10 cellular contexts compared by ENCODE assay signal in genomic region chr3:52246728-52247454, GRCh38. TPM values are rescaled to one million over a fixed set of nuclear protein-coding genes. Genes with fewer than 3 reads are reported as not detected.
DNase-seq lines count a peak whose midpoint lies in the region; ATAC-seq and TF ChIP-seq lines count a peak whose summit lies in the region.
"Had no signal": no experiment of that assay in that cellular context is flagged by ENCODE, and none has a peak within 500 bp of the region (broad histone marks: within the 10 kb centered on the region; RNA-seq: fewer than 3 reads in every experiment).

No MANE protein-coding gene starts in this region.

- in situ Hi-C loops in G401 (cut with HindIII; ENCODE audit: low sequenced_read_pairs), result no loop called here

- peaks cover 2% of the 10 kb centered on the region for H3K4me1 ChIP-seq in fibroblast of lung (ENCODE audit: control insufficient read depth, extremely low read depth, insufficient read depth, low read length)

- H3K79me2 ChIP-seq in fibroblast of lung (ENCODE audit: control insufficient read depth, insufficient read depth, low read length), result no peaks in the 10 kb centered on the region

- peak overlapping the region; percentile 92 for H3K4me2 ChIP-seq in fibroblast of lung (ENCODE audit: extremely low read depth, insufficient read depth, low read length)

- peak overlapping the region in 2 of 4 experiments; percentile 60 to 67 for H3K4me3 ChIP-seq in fibroblast of lung (replicated peaks in 1 of 4; ENCODE audit: control extremely low read depth in 1 of 4, insufficient read depth in 1 of 4, low read depth in 3 of 4, low read length in 4 of 4)

- intact Hi-C loops in sciatic nerve (cut with DNase I), result no loop called here

- H3K36me3 ChIP-seq in fibroblast of lung (ENCODE audit: control insufficient read depth, insufficient read depth, low read length), result peaks cover 12% of the 10 kb centered on the region

- H3K9ac ChIP-seq in fibroblast of lung (ENCODE audit: insufficient read depth, low read length), result no peak overlapping the region

- no peaks in the 10 kb centered on the region for H3K9me3 ChIP-seq in fibroblast of lung (ENCODE audit: control insufficient read depth, insufficient read depth, low read depth, low read length)

- no peaks in the 10 kb centered on the region for H3K27me3 ChIP-seq in fibroblast of lung (ENCODE audit: control insufficient read depth, insufficient read depth, low read length)

- ATAC-seq in sciatic nerve (peak; percentile 6), HG03175 (IDR thresholded peaks at IDR 0.05; ENCODE audit: unreplicated experiment) (no peak), HG03520 (IDR thresholded peaks at IDR 0.05; ENCODE audit: unreplicated experiment) (no peak)

- DNase-seq in GF-D8 (lab: John Stamatoyannopoulos, UW) (peak; percentile 66), SKM-1 treated with dmso at 0.1 percent for 144 hours (lab: John Stamatoyannopoulos, UW; ENCODE audit: unreplicated experiment) (peak; percentile 58), fibroblast of lung (ENCODE audit: low read depth in 2 of 2) (no peak), sciatic nerve (ENCODE audit: low spot score) (peak; percentile 58), G401 (ENCODE audit: low spot score) (no peak), dedifferentiated amniotic fluid mesenchymal stem cell (ENCODE audit: extremely low spot score) (no peak)
- DNase-seq: effector CD8-positive, alpha-beta T cell; NCI-H526 treated with DMSO at 0.1 percent for 48 hours had no signal

- H3K27ac ChIP-seq in fibroblast of lung (ENCODE audit: insufficient read depth, low read length), result no peak overlapping the region

- H2AFZ ChIP-seq in fibroblast of lung (ENCODE audit: low read length), result no peak overlapping the region

- TF ChIP-seq CTCF in fibroblast of lung (conservative IDR thresholded peaks at IDR 0.05 in 1 of 2, IDR thresholded peaks at IDR 0.05 in 1 of 2; ENCODE audit: low read depth in 1 of 2, low read length in 2 of 2), result no peak

- no peaks in the 10 kb centered on the region for H4K20me1 ChIP-seq in fibroblast of lung (ENCODE audit: control insufficient read depth, extremely low read depth, insufficient read depth, low read length)

RNA-seq across cellular contexts. Expression of gene PPM1M, which starts 1.3 kb away (rescaled TPM):
- total RNA-seq in fibroblast of lung (37.8 and 38.8 TPM in 2 replicates), sciatic nerve (36.9 TPM)
- polyA plus RNA-seq in fibroblast of lung, result 19.7 and 21.2 TPM in 2 replicates
- polyA plus RNA-seq in fibroblast of lung (2012), result 16.7 and 19.4 TPM in 2 replicates
- polyA minus RNA-seq in fibroblast of lung (ENCODE audit: low replicate concordance), result 31.2 and 60.9 TPM in 2 replicates
- 0.43 and 1.4 TPM in 2 replicates for total RNA-seq in G401 (2014; rRNA removed; shearing (Covaris generic))

RNA-seq across cellular contexts. Expression of gene TWF2, which starts 7.9 kb away (rescaled TPM):
- total RNA-seq in fibroblast of lung (69.9 and 76.3 TPM in 2 replicates), sciatic nerve (39.8 TPM)
- 67.2 and 69.8 TPM in 2 replicates for polyA plus RNA-seq in fibroblast of lung
- 74.4 and 84.0 TPM in 2 replicates for polyA plus RNA-seq in fibroblast of lung (2012)
- polyA minus RNA-seq in fibroblast of lung (ENCODE audit: low replicate concordance), result 115 and 159 TPM in 2 replicates
- total RNA-seq in G401 (2014; rRNA removed; shearing (Covaris generic)), result 237 and 258 TPM in 2 replicates

RNA-seq across cellular contexts. Expression of gene TLR9, which starts 21.4 kb away (rescaled TPM):
- total RNA-seq in fibroblast of lung (under 0.01 TPM in 1 of 2 replicates, not detected in the other), sciatic nerve (1.1 TPM)
- polyA plus RNA-seq in fibroblast of lung, result not detected in 2 replicates
- polyA plus RNA-seq in fibroblast of lung (2012), result not detected in 2 replicates
- not detected in 2 replicates for polyA minus RNA-seq in fibroblast of lung (ENCODE audit: low replicate concordance)
- total RNA-seq in G401 (2014; rRNA removed; shearing (Covaris generic)), result 0.07 TPM in 1 of 2 replicates, not detected in the other

RNA-seq across cellular contexts. Expression of gene WDR82, which starts 31.6 kb away (rescaled TPM):
- 63.9 and 71.2 TPM in 2 replicates for total RNA-seq in fibroblast of lung
- 76.2 and 77.7 TPM in 2 replicates for polyA plus RNA-seq in fibroblast of lung
- 60.8 and 63.2 TPM in 2 replicates for polyA plus RNA-seq in fibroblast of lung (2012)
- polyA minus RNA-seq in fibroblast of lung (ENCODE audit: low replicate concordance), result 40.1 and 47.7 TPM in 2 replicates
- 71.5 TPM for total RNA-seq in sciatic nerve
- total RNA-seq in G401 (2014; rRNA removed; shearing (Covaris generic)), result 89.2 and 115 TPM in 2 replicates

RNA-seq across cellular contexts. Expression of gene GLYCTK, which starts 40.7 kb away (rescaled TPM):
- total RNA-seq in fibroblast of lung (3.3 and 6.9 TPM in 2 replicates), sciatic nerve (16.7 TPM)
- 4.5 and 6.5 TPM in 2 replicates for polyA plus RNA-seq in fibroblast of lung
- polyA plus RNA-seq in fibroblast of lung (2012), result 4.8 and 9.9 TPM in 2 replicates
- 6.9 and 8.5 TPM in 2 replicates for polyA minus RNA-seq in fibroblast of lung (ENCODE audit: low replicate concordance)
- 14.8 and 24.5 TPM in 2 replicates for total RNA-seq in G401 (2014; rRNA removed; shearing (Covaris generic))

Comparison
In these comparisons a context has a peak if more than half of its experiments do, and no peak if none do; other contexts are left out.
1. DNase-seq: peak in GF-D8 (single experiment), SKM-1 treated with dmso at 0.1 percent for 144 hours (single experiment) and sciatic nerve (single experiment); none in fibroblast of lung (0 of 2), G401 (single experiment) and dedifferentiated amniotic fluid mesenchymal stem cell (single experiment).
2. RNA of gene PPM1M, which starts 1.3 kb away (total RNA-seq): 37.8 to 38.8 TPM in fibroblast of lung and 36.9 TPM in sciatic nerve (single experiment); 0.43 to 1.4 TPM in G401; every median in the first group is over 10 times any median in the second.